ENCODE assay signal across 14 cellular contexts in the genomic region with DNA sequence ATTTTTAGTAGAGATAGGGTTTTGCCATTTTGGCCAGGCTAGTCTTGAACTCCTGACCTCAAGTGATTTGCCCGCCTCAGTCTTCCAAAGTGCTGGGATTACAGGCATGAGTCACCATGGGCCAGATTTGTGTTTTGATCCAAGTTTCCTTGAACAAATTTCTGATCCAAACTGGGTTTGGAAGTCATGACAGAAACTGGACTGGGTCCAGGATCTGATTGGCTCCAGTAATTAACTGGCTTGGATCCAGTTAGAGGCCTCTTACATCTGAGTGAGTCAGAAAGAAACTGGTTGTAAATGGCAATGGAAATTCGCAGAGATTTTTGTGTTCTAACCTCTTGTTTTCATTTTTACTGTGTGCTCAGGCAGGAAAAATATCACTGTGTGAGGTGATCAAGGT.
DNase-seq lines count a peak whose midpoint lies in the region; ATAC-seq and TF ChIP-seq lines count a peak whose summit lies in the region.
"Had no signal": no experiment of that assay in that cellular context is flagged by ENCODE, and none has a peak within 500 bp of the region (broad histone marks: within the 10 kb centered on the region; RNA-seq: fewer than 3 reads in every experiment).

No MANE protein-coding gene starts in this region.

- no TSS peak for BruUV-seq in Calu3 (replicated peaks; lab: Mats Ljungman, UMichigan)

- no peak overlapping the region for H3K27ac Mint-ChIP-seq in Calu3 (ENCODE audit: unreplicated experiment)
- H3K27ac Mint-ChIP-seq in WTC11: no peak overlapping the region
- H3K27ac Mint-ChIP-seq in CD4-positive, alpha-beta memory T cell: no peak overlapping the region
- H3K27ac Mint-ChIP-seq: endodermal cell had no signal

- peak; percentile 21 for DNase-seq in Calu3
- peak; percentile 83 for DNase-seq in LHCN-M2 (ENCODE audit: low read depth)
- DNase-seq in choroid plexus epithelial cell (ENCODE audit: low read depth): peak; percentile 93
- DNase-seq in mesenchymal stem cell: peak; percentile 77
- no peak for DNase-seq in WTC11 (ENCODE audit: low spot score)
- DNase-seq in CD4-positive, alpha-beta memory T cell: no peak
- no peak for DNase-seq in activated naive CD4-positive, alpha-beta T cell (lab: John Stamatoyannopoulos, UW)
- no peak for DNase-seq in activated T-cell treated with anti-CD3 and anti-CD28 coated beads, Interleukin-2, amount 50 U/mL, for 1 hour
- DNase-seq: activated gamma-delta T cell, Caco-2, endodermal cell, left colon, NCI-H1417 treated with DMSO at 0.1 percent for 48 hours, PC-9 had no signal

- intact Hi-C loops in Calu3 (cut with micrococcal nuclease; ENCODE audit: unreplicated experiment): no loop called here
- intact Hi-C loops in CD4-positive, alpha-beta memory T cell (cut with micrococcal nuclease): no loop called here

- H3K27me3 ChIP-seq in mesenchymal stem cell (ENCODE audit: control insufficient read depth in 1 of 2, insufficient read depth in 1 of 2, low read length in 2 of 2): no peaks in the 10 kb centered on the region
- no peaks in the 10 kb centered on the region for H3K27me3 ChIP-seq in CD4-positive, alpha-beta memory T cell (ENCODE audit: insufficient read depth, low read length)

- POLR2A ChIA-PET in WTC11 (lab: Charles Lee): no interaction called here
- POLR2A ChIA-PET in CD4-positive, alpha-beta memory T cell (lab: Charles Lee; ENCODE audit: partially characterized antibody): no interaction called here

- no peak overlapping the region for H2BK120ac ChIP-seq in mesenchymal stem cell (ENCODE audit: low read depth, low read length)

- H3K4ac ChIP-seq in mesenchymal stem cell (ENCODE audit: low read depth in 1 of 2, low read length in 2 of 2): no peak overlapping the region

- WGBS in mesenchymal stem cell: 69% methylated on average over 2 of the region's 2 CpGs

- no peaks in the 10 kb centered on the region for H3K79me1 ChIP-seq in mesenchymal stem cell (replicated peaks; ENCODE audit: low read length, poor library complexity, severe bottlenecking)

- no peaks in the 10 kb centered on the region for H3K36me3 ChIP-seq in mesenchymal stem cell (ENCODE audit: control insufficient read depth in 1 of 2, insufficient read depth in 2 of 2, low read depth in 1 of 2, low read length in 2 of 2)
- H3K36me3 ChIP-seq in CD4-positive, alpha-beta memory T cell (ENCODE audit: insufficient read depth, low read length): no peaks in the 10 kb centered on the region

- CTCF ChIA-PET in Calu3 (lab: Charles Lee) (no interaction called here), WTC11 (lab: Charles Lee) (no interaction called here)
- CTCF ChIA-PET in CD4-positive, alpha-beta memory T cell (lab: Charles Lee; ENCODE audit: partially characterized antibody): no interaction called here

- no peak for ATAC-seq in WTC11
- ATAC-seq: left colon had no signal

- H3K4me1 ChIP-seq in mesenchymal stem cell (ENCODE audit: control insufficient read depth, insufficient read depth, low read depth, low read length): no peaks in the 10 kb centered on the region
- H3K4me1 ChIP-seq in CD4-positive, alpha-beta memory T cell (ENCODE audit: insufficient read depth, low read length): no peaks in the 10 kb centered on the region
- H3K4me1 ChIP-seq: Caco-2 had no signal

- H3K27ac ChIP-seq in mesenchymal stem cell (ENCODE audit: low read length, poor library complexity, severe bottlenecking): no peak overlapping the region
- H3K27ac ChIP-seq in CD4-positive, alpha-beta memory T cell (ENCODE audit: low read depth, low read length): no peak overlapping the region
- H3K27ac ChIP-seq: PC-9 had no signal

- no peak overlapping the region for H3K18ac ChIP-seq in mesenchymal stem cell (ENCODE audit: low read depth in 1 of 2, low read length in 2 of 2)

- H2BK12ac ChIP-seq in mesenchymal stem cell (ENCODE audit: low read length in 2 of 2): no peak overlapping the region

- H3K36me3 Mint-ChIP-seq in Calu3 (ENCODE audit: insufficient read depth, unreplicated experiment): no peaks in the 10 kb centered on the region
- no peaks in the 10 kb centered on the region for H3K36me3 Mint-ChIP-seq in WTC11
- no peaks in the 10 kb centered on the region for H3K36me3 Mint-ChIP-seq in CD4-positive, alpha-beta memory T cell

- H3K9me3 Mint-ChIP-seq in Calu3 (ENCODE audit: low read depth, unreplicated experiment) (no peaks in the 10 kb centered on the region), WTC11 (peaks cover 33% of the 10 kb centered on the region)
- peaks cover 0 to 7% (median 0%) of the 10 kb centered on the region in 8 donors for H3K9me3 Mint-ChIP-seq in CD4-positive, alpha-beta memory T cell

- no peak overlapping the region for H2BK15ac ChIP-seq in mesenchymal stem cell (ENCODE audit: low read depth, poor library complexity, severe bottlenecking)

- H4K91ac ChIP-seq in mesenchymal stem cell (ENCODE audit: low read length): no peak overlapping the region

- no peaks in the 10 kb centered on the region for H3K9me3 ChIP-seq in mesenchymal stem cell (ENCODE audit: control insufficient read depth, low read length)
- H3K9me3 ChIP-seq in CD4-positive, alpha-beta memory T cell (ENCODE audit: control insufficient read depth in 1 of 2, low read length in 2 of 2): no peaks in the 10 kb centered on the region
- H3K9me3 ChIP-seq: Caco-2 had no signal

- no peak overlapping the region for H3K23ac ChIP-seq in mesenchymal stem cell (ENCODE audit: low read length in 2 of 2)

- H3K14ac ChIP-seq in mesenchymal stem cell (ENCODE audit: low read length in 2 of 2): no peak overlapping the region

- no peak overlapping the region for H2AFZ ChIP-seq in mesenchymal stem cell (ENCODE audit: low read depth, low read length)
- H2AFZ ChIP-seq: PC-9 had no signal

- H3K4me3 Mint-ChIP-seq in Calu3 (ENCODE audit: low read depth, unreplicated experiment) (no peak overlapping the region), WTC11 (no peak overlapping the region)
- no peak overlapping the region for H3K4me3 Mint-ChIP-seq in CD4-positive, alpha-beta memory T cell
- H3K4me3 Mint-ChIP-seq: endodermal cell had no signal

- TF ChIP-seq CTCF in Calu3 (IDR thresholded peaks at IDR 0.05; ENCODE audit: unreplicated experiment) (no peak), choroid plexus epithelial cell (conservative IDR thresholded peaks at IDR 0.05; ENCODE audit: low read depth, low read length) (no peak), WTC11 (IDR thresholded peaks at IDR 0.05) (no peak)

- H3K27me3 Mint-ChIP-seq in Calu3 (ENCODE audit: unreplicated experiment): no peaks in the 10 kb centered on the region
- no peaks in the 10 kb centered on the region for H3K27me3 Mint-ChIP-seq in WTC11 (ENCODE audit: low read depth)
- H3K27me3 Mint-ChIP-seq in CD4-positive, alpha-beta memory T cell: no peaks in the 10 kb centered on the region

- H3K9ac ChIP-seq in mesenchymal stem cell (ENCODE audit: low read length): peak overlapping the region; percentile 64

- no peak overlapping the region for H3K4me2 ChIP-seq in mesenchymal stem cell (ENCODE audit: low read length, poor library complexity, severe bottlenecking)
- H3K4me2 ChIP-seq: PC-9 had no signal

- H4K8ac ChIP-seq in mesenchymal stem cell (ENCODE audit: low read length): no peak overlapping the region

- H3K4me1 Mint-ChIP-seq in Calu3 (ENCODE audit: low read depth, unreplicated experiment) (no peaks in the 10 kb centered on the region), WTC11 (no peaks in the 10 kb centered on the region)
- no peaks in the 10 kb centered on the region for H3K4me1 Mint-ChIP-seq in CD4-positive, alpha-beta memory T cell
- H3K4me1 Mint-ChIP-seq: endodermal cell had no signal

- H3K4me3 ChIP-seq in choroid plexus epithelial cell (ENCODE audit: low read depth, low read length) (no peak overlapping the region), mesenchymal stem cell (ENCODE audit: insufficient read depth in 1 of 2, low read depth in 1 of 2, low read length in 2 of 2) (peak overlapping the region in 1 of 2 experiments; percentile 23)
- H3K4me3 ChIP-seq in CD4-positive, alpha-beta memory T cell (ENCODE audit: low read length in 2 of 2): no peak overlapping the region
- H3K4me3 ChIP-seq: PC-9 had no signal

- H2AK5ac ChIP-seq in mesenchymal stem cell (ENCODE audit: low read length, severe bottlenecking): no peak overlapping the region

- no peak overlapping the region for H2BK5ac ChIP-seq in mesenchymal stem cell (ENCODE audit: low read depth, low read length, poor library complexity, severe bottlenecking)

TF ChIP-seq in WTC11, 78 proteins besides CTCF, POLR2A, EP300 and RAD21 (continues in another document):
- TF ChIP-seq, protein P1, sequence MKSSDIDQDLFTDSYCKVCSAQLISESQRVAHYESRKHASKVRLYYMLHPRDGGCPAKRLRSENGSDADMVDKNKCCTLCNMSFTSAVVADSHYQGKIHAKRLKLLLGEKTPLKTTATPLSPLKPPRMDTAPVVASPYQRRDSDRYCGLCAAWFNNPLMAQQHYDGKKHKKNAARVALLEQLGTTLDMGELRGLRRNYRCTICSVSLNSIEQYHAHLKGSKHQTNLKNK (CRISPR knock-in tag; IDR thresholded peaks at IDR 0.05): no peak
- TF ChIP-seq HMGA2 (CRISPR knock-in tag; IDR thresholded peaks at IDR 0.05): no peak
- TF ChIP-seq, protein P2, sequence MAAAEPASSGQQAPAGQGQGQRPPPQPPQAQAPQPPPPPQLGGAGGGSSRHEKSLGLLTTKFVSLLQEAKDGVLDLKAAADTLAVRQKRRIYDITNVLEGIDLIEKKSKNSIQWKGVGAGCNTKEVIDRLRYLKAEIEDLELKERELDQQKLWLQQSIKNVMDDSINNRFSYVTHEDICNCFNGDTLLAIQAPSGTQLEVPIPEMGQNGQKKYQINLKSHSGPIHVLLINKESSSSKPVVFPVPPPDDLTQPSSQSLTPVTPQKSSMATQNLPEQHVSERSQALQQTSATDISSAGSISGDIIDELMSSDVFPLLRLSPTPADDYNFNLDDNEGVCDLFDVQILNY (CRISPR knock-in tag; IDR thresholded peaks at IDR 0.05): no peak
- TF ChIP-seq, protein P3, sequence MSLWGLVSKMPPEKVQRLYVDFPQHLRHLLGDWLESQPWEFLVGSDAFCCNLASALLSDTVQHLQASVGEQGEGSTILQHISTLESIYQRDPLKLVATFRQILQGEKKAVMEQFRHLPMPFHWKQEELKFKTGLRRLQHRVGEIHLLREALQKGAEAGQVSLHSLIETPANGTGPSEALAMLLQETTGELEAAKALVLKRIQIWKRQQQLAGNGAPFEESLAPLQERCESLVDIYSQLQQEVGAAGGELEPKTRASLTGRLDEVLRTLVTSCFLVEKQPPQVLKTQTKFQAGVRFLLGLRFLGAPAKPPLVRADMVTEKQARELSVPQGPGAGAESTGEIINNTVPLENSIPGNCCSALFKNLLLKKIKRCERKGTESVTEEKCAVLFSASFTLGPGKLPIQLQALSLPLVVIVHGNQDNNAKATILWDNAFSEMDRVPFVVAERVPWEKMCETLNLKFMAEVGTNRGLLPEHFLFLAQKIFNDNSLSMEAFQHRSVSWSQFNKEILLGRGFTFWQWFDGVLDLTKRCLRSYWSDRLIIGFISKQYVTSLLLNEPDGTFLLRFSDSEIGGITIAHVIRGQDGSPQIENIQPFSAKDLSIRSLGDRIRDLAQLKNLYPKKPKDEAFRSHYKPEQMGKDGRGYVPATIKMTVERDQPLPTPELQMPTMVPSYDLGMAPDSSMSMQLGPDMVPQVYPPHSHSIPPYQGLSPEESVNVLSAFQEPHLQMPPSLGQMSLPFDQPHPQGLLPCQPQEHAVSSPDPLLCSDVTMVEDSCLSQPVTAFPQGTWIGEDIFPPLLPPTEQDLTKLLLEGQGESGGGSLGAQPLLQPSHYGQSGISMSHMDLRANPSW (CRISPR knock-in tag; conservative IDR thresholded peaks at IDR 0.05; ENCODE audit: low read depth): no peak

Comparison
In these comparisons a context has a peak if more than half of its experiments do, and no peak if none do; other contexts are left out.
1. DNase-seq: peak in Calu3 (single experiment), LHCN-M2 (single experiment), choroid plexus epithelial cell (single experiment) and mesenchymal stem cell (single experiment); none in WTC11 (single experiment), CD4-positive, alpha-beta memory T cell (0 of 5), activated naive CD4-positive, alpha-beta T cell (0 of 4) and activated T-cell treated with anti-CD3 and anti-CD28 coated beads, Interleukin-2, amount 50 U/mL, for 1 hour (single experiment).